ENCODE assay signal across 8 cellular contexts in genomic region chr5:170268153-170268689, GRCh38. TPM values are rescaled to one million over a fixed set of nuclear protein-coding genes. Genes with fewer than 3 reads are reported as not detected.
DNase-seq lines count a peak whose midpoint lies in the region; ATAC-seq and TF ChIP-seq lines count a peak whose summit lies in the region.

No MANE protein-coding gene starts in this region.

- intact Hi-C loops in activated CD8-positive, alpha-beta T cell treated with anti-CD3 and anti-CD28 coated beads for 36 hours (cut with micrococcal nuclease), result loop anchor here (2.0 kb wide), 1 partner anchor 67 kb away; no protein-coding TSS in a partner anchor
- intact Hi-C loops in left colon (cut with DNase I, micrococcal nuclease), result loop anchor here in 1 of 2 donors (2.0 kb wide), 1 partner anchor 153 kb away; no protein-coding TSS in a partner anchor

- ATAC-seq in activated CD8-positive, alpha-beta T cell treated with anti-CD3 and anti-CD28 coated beads for 36 hours, result no peak
- ATAC-seq in left colon (no peak), HG02973 (IDR thresholded peaks at IDR 0.05; ENCODE audit: unreplicated experiment) (no peak)

- H3K27ac Mint-ChIP-seq in activated naive CD4-positive, alpha-beta T cell treated with anti-CD3 and anti-CD28 coated beads, Interleukin-2, amount 10 ng/mL, durations not matched to agents 7 days and 5 days, result peak overlapping the region; percentile 87
- peak overlapping the region; percentile 93 for H3K27ac Mint-ChIP-seq in activated CD8-positive, alpha-beta T cell treated with anti-CD3 and anti-CD28 coated beads for 36 hours
- H3K27ac Mint-ChIP-seq in type B pancreatic cell, result peak overlapping the region; percentile 26

- peaks cover 90% of the 10 kb centered on the region for H3K4me1 Mint-ChIP-seq in activated naive CD4-positive, alpha-beta T cell treated with anti-CD3 and anti-CD28 coated beads, Interleukin-2, amount 10 ng/mL, durations not matched to agents 7 days and 5 days
- H3K4me1 Mint-ChIP-seq in activated CD8-positive, alpha-beta T cell treated with anti-CD3 and anti-CD28 coated beads for 36 hours (ENCODE audit: low read depth), result peaks cover 94% of the 10 kb centered on the region
- peaks cover 37% of the 10 kb centered on the region for H3K4me1 Mint-ChIP-seq in type B pancreatic cell (ENCODE audit: unreplicated experiment)

- H3K27me3 Mint-ChIP-seq in activated naive CD4-positive, alpha-beta T cell treated with anti-CD3 and anti-CD28 coated beads, Interleukin-2, amount 10 ng/mL, durations not matched to agents 7 days and 5 days, result no peaks in the 10 kb centered on the region
- H3K27me3 Mint-ChIP-seq in activated CD8-positive, alpha-beta T cell treated with anti-CD3 and anti-CD28 coated beads for 36 hours, result no peaks in the 10 kb centered on the region
- peaks cover 40% of the 10 kb centered on the region for H3K27me3 Mint-ChIP-seq in type B pancreatic cell

- CTCF ChIA-PET in activated naive CD4-positive, alpha-beta T cell treated with anti-CD3 and anti-CD28 coated beads, Interleukin-2, amount 10 ng/mL, durations not matched to agents 7 days and 5 days (lab: Charles Lee), result interaction anchor here (0.7 to 16.1 kb wide), 11 partner anchors 8 to 158 kb away, joined by 3 to 465 read pairs (median 6); partner anchors contain the start of gene LCP2
- CTCF ChIA-PET in activated CD8-positive, alpha-beta T cell treated with anti-CD3 and anti-CD28 coated beads for 36 hours (lab: Charles Lee), result interaction anchor here (0.8 to 6.1 kb wide), 16 partner anchors 8 to 81 kb away, joined by 3 to 133 read pairs (median 9); partner anchors contain the start of gene LCP2

- TF ChIP-seq CTCF in activated CD8-positive, alpha-beta T cell treated with anti-CD3 and anti-CD28 coated beads for 36 hours (IDR thresholded peaks at IDR 0.05), result peak; percentile 51
- peak; percentile 34 for TF ChIP-seq CTCF in type B pancreatic cell (conservative IDR thresholded peaks at IDR 0.05)

- no peak overlapping the region for H3K4me3 Mint-ChIP-seq in activated naive CD4-positive, alpha-beta T cell treated with anti-CD3 and anti-CD28 coated beads, Interleukin-2, amount 10 ng/mL, durations not matched to agents 7 days and 5 days
- H3K4me3 Mint-ChIP-seq in activated CD8-positive, alpha-beta T cell treated with anti-CD3 and anti-CD28 coated beads for 36 hours, result peak overlapping the region; percentile 56
- H3K4me3 Mint-ChIP-seq in type B pancreatic cell, result no peak overlapping the region

- no peak for DNase-seq in activated naive CD4-positive, alpha-beta T cell treated with anti-CD3 and anti-CD28 coated beads, Interleukin-2, amount 10 ng/mL, durations not matched to agents 7 days and 5 days
- no peak for DNase-seq in activated naive CD4-positive, alpha-beta T cell (lab: John Stamatoyannopoulos, UW)
- DNase-seq in activated CD8-positive, alpha-beta T cell treated with anti-CD3 and anti-CD28 coated beads for 36 hours, result no peak
- DNase-seq in islet precursor cell (peak; percentile 46), type B pancreatic cell (ENCODE audit: extremely low spot score, unreplicated experiment) (no peak), left colon (no peak), inferior parietal cortex (ENCODE audit: extremely low spot score) (no peak)

- H3K36me3 Mint-ChIP-seq in activated naive CD4-positive, alpha-beta T cell treated with anti-CD3 and anti-CD28 coated beads, Interleukin-2, amount 10 ng/mL, durations not matched to agents 7 days and 5 days, result peaks cover 88% of the 10 kb centered on the region
- H3K36me3 Mint-ChIP-seq in activated CD8-positive, alpha-beta T cell treated with anti-CD3 and anti-CD28 coated beads for 36 hours (ENCODE audit: low read depth), result peaks cover 93% of the 10 kb centered on the region
- H3K36me3 Mint-ChIP-seq in type B pancreatic cell, result no peaks in the 10 kb centered on the region

- POLR2A ChIA-PET in activated CD8-positive, alpha-beta T cell treated with anti-CD3 and anti-CD28 coated beads for 36 hours (lab: Charles Lee), result interaction anchor here (0.6 to 7.0 kb wide), 11 partner anchors 9 to 71 kb away, joined by 3 to 150 read pairs (median 5); partner anchors contain the start of gene LCP2

- no peaks in the 10 kb centered on the region for H3K9me3 Mint-ChIP-seq in activated naive CD4-positive, alpha-beta T cell treated with anti-CD3 and anti-CD28 coated beads, Interleukin-2, amount 10 ng/mL, durations not matched to agents 7 days and 5 days
- no peaks in the 10 kb centered on the region for H3K9me3 Mint-ChIP-seq in activated CD8-positive, alpha-beta T cell treated with anti-CD3 and anti-CD28 coated beads for 36 hours
- H3K9me3 Mint-ChIP-seq in type B pancreatic cell, result no peaks in the 10 kb centered on the region

RNA-seq across cellular contexts. Expression of gene LCP2, which starts 29.4 kb away (rescaled TPM):
- total RNA-seq in activated CD8-positive, alpha-beta T cell treated with anti-CD3 and anti-CD28 coated beads for 36 hours, result 100 to 1,000 TPM; 243 to 259 TPM
- total RNA-seq in type B pancreatic cell (ENCODE audit: low replicate concordance) (not detected in 2 replicates), left colon (10 to 100 TPM in 1 of 2 donors, 1 to 10 TPM in 1; 5.9 to 15.5 TPM)

RNA-seq across cellular contexts. Expression of gene C5orf58, which starts 35.4 kb away (rescaled TPM):
- not detected for total RNA-seq in activated CD8-positive, alpha-beta T cell treated with anti-CD3 and anti-CD28 coated beads for 36 hours
- total RNA-seq in type B pancreatic cell (ENCODE audit: low replicate concordance), result not detected in 2 replicates
- not detected for total RNA-seq in left colon

Comparison
In these comparisons a context has a peak if more than half of its experiments do, and no peak if none do; other contexts are left out.
1. H3K27ac Mint-ChIP-seq: peak in every context shown above with its lines; median percentile 93 in activated CD8-positive, alpha-beta T cell treated with anti-CD3 and anti-CD28 coated beads for 36 hours; 87 in activated naive CD4-positive, alpha-beta T cell treated with anti-CD3 and anti-CD28 coated beads, Interleukin-2, amount 10 ng/mL, durations not matched to agents 7 days and 5 days; 26 in type B pancreatic cell.
2. RNA of gene LCP2, which starts 29.4 kb away (total RNA-seq): 243 to 259 TPM in activated CD8-positive, alpha-beta T cell treated with anti-CD3 and anti-CD28 coated beads for 36 hours; 5.9 to 15.5 TPM in left colon and not detected in type B pancreatic cell; every median in the first group is over 10 times any median in the second.